ENCODE assay signal across 13 cellular contexts in the genomic region with DNA sequence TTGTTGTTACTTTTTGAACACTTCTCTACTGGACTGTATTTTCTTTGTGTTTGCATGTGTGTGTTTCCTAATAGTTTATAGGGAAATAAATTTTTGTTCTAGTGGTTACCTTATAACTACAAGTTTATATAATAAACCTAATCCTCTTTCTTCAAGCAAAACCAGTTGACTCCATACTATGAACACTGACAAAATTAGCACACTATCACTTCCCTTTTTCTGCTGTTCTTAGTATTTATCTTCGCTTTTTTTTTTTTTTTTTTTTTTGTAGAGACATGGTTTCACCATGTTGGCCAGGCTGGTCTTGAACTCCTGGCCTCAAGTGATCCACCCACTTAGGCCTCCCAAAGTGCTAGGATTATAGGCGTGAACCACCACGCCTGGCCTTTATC. TPM values are rescaled to one million over a fixed set of nuclear protein-coding genes. Genes with fewer than 3 reads are reported as not detected.
A peak's percentile ranks its signal among the peaks of the same experiment; 100 is the strongest.
DNase-seq lines count a peak whose midpoint lies in the region; ATAC-seq, FAIRE-seq and TF ChIP-seq lines count a peak whose summit lies in the region.
"Had no signal": no experiment of that assay in that cellular context is flagged by ENCODE, and none has a peak within 500 bp of the region (broad histone marks: within the 10 kb centered on the region; RNA-seq: fewer than 3 reads in every experiment).

No MANE protein-coding gene starts in this region.

- no TSS peak for BruUV-seq in GM12878 (replicated peaks; lab: Mats Ljungman, UMichigan)

- peaks cover 8% of the 10 kb centered on the region; the same call in 1 of the 2 replicates for H3K9me2 ChIP-seq in GM23338 (ENCODE audit: insufficient read depth)

- H3K4me3 Mint-ChIP-seq in GM23338 = no peak overlapping the region

- peak overlapping the region; percentile 73 for H3K4me2 ChIP-seq in GM12878 (ENCODE audit: control insufficient read depth, insufficient read depth)
- H3K4me2 ChIP-seq in GM23338 = no peak overlapping the region

- in situ Hi-C loops in GM12878 (cut with MboI) = no loop called here

- WGBS in GM12878 (ENCODE audit: insufficient coverage, insufficient replicate concordance, low lambda C conversion rate, missing lambda C conversion rate) = 2% methylated on average over 3 of the region's 3 CpGs
- WGBS in suprapubic skin = 84% methylated on average over 3 of the region's 3 CpGs

- H3K9me3 ChIP-seq in GM12878 (replicated peaks; ENCODE audit: control insufficient read depth, insufficient read depth, low read length) (no peaks in the 10 kb centered on the region), suprapubic skin (no peaks in the 10 kb centered on the region)

- H3K4me1 Mint-ChIP-seq in GM23338 = no peaks in the 10 kb centered on the region

- RAD21 ChIA-PET in GM12878 (lab: Charles Lee; ENCODE audit: unreplicated experiment) = interaction anchor here (1.0 to 1.9 kb wide), 4 partner anchors 22 to 162 kb away, joined by 3 to 12 read pairs (median 8); a partner anchor contains a TSS

- peaks cover 0 to 7% of the 10 kb centered on the region in 2 donors for H3K36me3 Mint-ChIP-seq in activated naive CD4-positive, alpha-beta T cell treated with anti-CD3 and anti-CD28 coated beads, Interleukin-2, amount 50 U/mL, for 72 hours
- H3K36me3 Mint-ChIP-seq in GM23338 (ENCODE audit: low read depth) = no peaks in the 10 kb centered on the region

- no peak for TF ChIP-seq RAD21 in GM12878 (IDR thresholded peaks at IDR 0.05; ENCODE audit: insufficient read depth, low read depth, low read length)

- H3K27ac ChIP-seq in GM12878 (ENCODE audit: control insufficient read depth, insufficient read depth) (peak overlapping the region; percentile 71), suprapubic skin (peak overlapping the region; percentile 86), GM23338 (ENCODE audit: low read depth) (no peak overlapping the region)

- peaks cover 0 to 12% of the 10 kb centered on the region in 2 donors for H3K9me3 Mint-ChIP-seq in activated naive CD4-positive, alpha-beta T cell treated with anti-CD3 and anti-CD28 coated beads, Interleukin-2, amount 50 U/mL, for 72 hours
- no peaks in the 10 kb centered on the region for H3K9me3 Mint-ChIP-seq in GM23338

- TF ChIP-seq POLR2A in GM12878 (IDR thresholded peaks at IDR 0.05; ENCODE audit: low read depth, low read length) (no peak), suprapubic skin (IDR thresholded peaks at IDR 0.05) (no peak)

- H3K79me2 ChIP-seq in GM12878 (ENCODE audit: control insufficient read depth, insufficient read depth, low read length) (no peaks in the 10 kb centered on the region), GM23338 (replicated peaks; ENCODE audit: insufficient read depth) (no peaks in the 10 kb centered on the region)

- TF ChIP-seq CTCF in GM12878 (IDR thresholded peaks at IDR 0.05 in 2 of 3, conservative IDR thresholded peaks at IDR 0.05 in 1 of 3; ENCODE audit: control insufficient read depth in 2 of 3, extremely low read depth in 1 of 3, insufficient read depth in 1 of 3, low read depth in 3 of 3, low read length in 3 of 3) = no peak
- TF ChIP-seq CTCF in suprapubic skin (IDR thresholded peaks at IDR 0.05) = no peak
- TF ChIP-seq CTCF in GM23338 (conservative IDR thresholded peaks at IDR 0.05; ENCODE audit: low read depth in 2 of 2) = no peak

- no peak for DNase-seq in activated naive CD4-positive, alpha-beta T cell treated with anti-CD3 and anti-CD28 coated beads, Interleukin-2, amount 50 U/mL, for 72 hours (ENCODE audit: low spot score in 2 of 2)
- DNase-seq in activated naive CD4-positive, alpha-beta T cell treated with Interleukin-2 at 50 U/mL for 16 hours = no peak
- DNase-seq in GM12878 (ENCODE audit: low read depth, low spot score) (peak; percentile 40), suprapubic skin (ENCODE audit: low spot score in 2 of 2) (no peak), GOT3 (lab: John Stamatoyannopoulos, UW) (no peak), NCI-H510A (lab: John Stamatoyannopoulos, UW) (no peak), GM23338 (ENCODE audit: low spot score) (no peak)
- DNase-seq: activated T-cell treated with anti-CD3 and anti-CD28 coated beads, Interleukin-2, amount 50 U/mL, for 1 hour; NCI-H345 had no signal

- no peaks in the 10 kb centered on the region for H4K20me1 ChIP-seq in GM12878 (ENCODE audit: control insufficient read depth, insufficient read depth)
- no peaks in the 10 kb centered on the region for H4K20me1 ChIP-seq in GM23338 (replicated peaks; ENCODE audit: insufficient read depth)

- H3K36me3 ChIP-seq in GM12878 (ENCODE audit: control insufficient read depth in 2 of 2, insufficient read depth in 2 of 2, low read length in 1 of 2) (no peaks in the 10 kb centered on the region), suprapubic skin (no peaks in the 10 kb centered on the region), GM23338 (ENCODE audit: insufficient read depth) (no peaks in the 10 kb centered on the region)

- H3K4me3 ChIP-seq in GM12878 (no peak overlapping the region), suprapubic skin (no peak overlapping the region), GM23338 (no peak overlapping the region)

- 0 out of 2 replicates have a peak overlapping the region, but pooled peaks have one; percentile 5 for H3K9ac ChIP-seq in GM12878 (ENCODE audit: control insufficient read depth, insufficient read depth, low read length)

- TF ChIP-seq EP300 in GM12878 (IDR thresholded peaks at IDR 0.05; ENCODE audit: borderline replicate concordance in 1 of 2, control insufficient read depth in 1 of 2, low read depth in 2 of 2, low read length in 2 of 2) (0 out of 4 replicates have a peak, but pooled peaks of 1 of the 2 experiments have one; percentile 13), suprapubic skin (IDR thresholded peaks at IDR 0.05) (no peak)

- CTCF ChIA-PET in GM12878 (lab: Yijun Ruan, JAX) = interaction anchor here (0.9 to 1.5 kb wide), 4 partner anchors 25 to 248 kb away, joined by 3 to 5 read pairs (median 4); a partner anchor contains a TSS

- intact Hi-C loops in GM12878 (cut with micrococcal nuclease; ENCODE audit: unreplicated experiment) = loop anchor here (1.0 to 2.0 kb wide), 2 partner anchors 23 to 31 kb away; a partner anchor contains a TSS

- peak overlapping the region; percentile 66; the same call in 1 of the 2 replicates for H2AFZ ChIP-seq in GM12878 (ENCODE audit: control insufficient read depth, low read depth, low read length)
- H2AFZ ChIP-seq in GM23338 = no peak overlapping the region; the same call in 1 of the 2 replicates

- SMC1A ChIA-PET in GM12878 (lab: Charles Lee; ENCODE audit: uncharacterized antibody, unreplicated experiment) = interaction anchor here (0.9 to 1.7 kb wide), 5 partner anchors 18 to 276 kb away, joined by 3 to 17 read pairs (median 4); no protein-coding TSS in a partner anchor

- H3K27me3 ChIP-seq in GM12878 (replicated peaks in 1 of 2; ENCODE audit: control insufficient read depth in 2 of 2, insufficient read depth in 2 of 2, low read length in 1 of 2) (no peaks in the 10 kb centered on the region), suprapubic skin (no peaks in the 10 kb centered on the region), GM23338 (ENCODE audit: insufficient read depth) (no peaks in the 10 kb centered on the region)

- peak overlapping the region; percentile 77 to 78 for H3K27ac Mint-ChIP-seq in activated naive CD4-positive, alpha-beta T cell treated with anti-CD3 and anti-CD28 coated beads, Interleukin-2, amount 50 U/mL, for 72 hours
- no peak overlapping the region for H3K27ac Mint-ChIP-seq in GM23338
- H3K27ac Mint-ChIP-seq: progenitor cell of endocrine pancreas had no signal

- no peaks in the 10 kb centered on the region for H3K27me3 Mint-ChIP-seq in GM23338 (ENCODE audit: insufficient read depth, low read depth, poor library complexity)
- H3K27me3 Mint-ChIP-seq: progenitor cell of endocrine pancreas had no signal

- no peak for FAIRE-seq in GM12878 (lab: Jason Lieb, UNC)

- H3K4me1 ChIP-seq in GM12878 (ENCODE audit: control insufficient read depth, insufficient read depth, low read length) (peaks cover 17% of the 10 kb centered on the region), suprapubic skin (peaks cover 16% of the 10 kb centered on the region), GM23338 (ENCODE audit: insufficient read depth) (no peaks in the 10 kb centered on the region)

- POLR2A ChIA-PET in GM12878 (lab: Charles Lee) = interaction anchor here (1.7 kb wide), 1 partner anchor 22 kb away, joined by 17 read pairs; no protein-coding TSS in a partner anchor

- no peak for ATAC-seq in activated naive CD4-positive, alpha-beta T cell treated with anti-CD3 and anti-CD28 coated beads, Interleukin-2, amount 50 U/mL, for 72 hours
- peak; percentile 24 for ATAC-seq in HG03575 (IDR thresholded peaks at IDR 0.05; ENCODE audit: extremely low read depth, insufficient number of reproducible peaks, low FRiP score, unreplicated experiment)
- peak; percentile 80 for ATAC-seq in GM12878
- ATAC-seq in GM23338 = no peak

- H3F3A ChIP-seq in GM23338 (replicated peaks; ENCODE audit: low read depth) = no peaks in the 10 kb centered on the region

RNA-seq across cellular contexts. Expression of a gene that starts 25.0 kb away (rescaled TPM):
- total RNA-seq in activated naive CD4-positive, alpha-beta T cell treated with anti-CD3 and anti-CD28 coated beads, Interleukin-2, amount 50 U/mL, for 72 hours = 100 to 1,000 TPM; 120 to 141 TPM
- 86.5 and 96.5 TPM in 2 replicates for total RNA-seq in GM12878 (2013; cell fraction: nucleolus; rRNA removed)
- 55.6 and 61.5 TPM in 2 replicates for total RNA-seq in GM12878 (2014; rRNA removed)
- 92.2 and 92.7 TPM in 2 replicates for total RNA-seq in GM12878 (2014; rRNA removed; fragmentation: Illumina TruSeq; extraction: Trizol)
- 111 and 113 TPM in 2 replicates for total RNA-seq in GM12878 (2021)
- polyA plus RNA-seq in GM12878 (2011; ENCODE audit: low read depth) = 46.1 TPM
- polyA plus RNA-seq in GM12878 (2011; rRNA removed) = 128 and 158 TPM in 2 replicates
- 53.6 and 63.0 TPM in 2 replicates for polyA plus RNA-seq in GM12878 (2011; cell fraction: cytosol; rRNA removed)
- polyA plus RNA-seq in GM12878 (2011; cell fraction: nucleus; rRNA removed) = 81.7 and 136 TPM in 2 replicates
- polyA plus RNA-seq in GM12878 (2012) = 85.1 and 101 TPM in 2 replicates
- 125 and 161 TPM in 2 replicates for polyA plus RNA-seq in GM12878 (2014; fragmentation: Illumina TruSeq; extraction: Trizol)
- polyA plus RNA-seq in GM12878 (2014; fragmentation: Nextera tagmentation; extraction: Ambion mirVana) = 100 to 1,000 TPM; 196 to 565 TPM
- 66.8 and 73.9 TPM in 2 replicates for polyA plus RNA-seq in GM12878 (2014; rRNA removed)
- polyA plus RNA-seq in GM12878 (2016; fragmentation: Nextera tagmentation; extraction: Ambion mirVana) = 100 to 1,000 TPM; 290 to 309 TPM
- 89.7 and 107 TPM in 2 replicates for polyA minus RNA-seq in GM12878 (2011; rRNA and poly(A)+ RNA removed)
- 42.2 and 63.3 TPM in 2 replicates for polyA minus RNA-seq in GM12878 (2011; cell fraction: cytosol; rRNA and poly(A)+ RNA removed)
- polyA minus RNA-seq in GM12878 (2011; cell fraction: nucleus; rRNA and poly(A)+ RNA removed) = 36.1 and 50.7 TPM in 2 replicates
- 10 to 100 TPM; 36.5 to 69.2 (median 55.5) TPM for total RNA-seq in suprapubic skin
- total RNA-seq in GM23338 (2014; rRNA removed; shearing (Covaris generic)) = 78.4 and 79.9 TPM in 2 replicates
- polyA plus RNA-seq in GM23338 (2016; fragmentation: Nextera tagmentation; extraction: Ambion mirVana) = 63.1 and 66.7 TPM in 2 replicates

RNA-seq across cellular contexts. Expression of a gene that starts 30.8 kb away (rescaled TPM):
- total RNA-seq in activated naive CD4-positive, alpha-beta T cell treated with anti-CD3 and anti-CD28 coated beads, Interleukin-2, amount 50 U/mL, for 72 hours = 100 to 1,000 TPM in 1 of 2 donors, 10 to 100 TPM in 1; 68.7 to 109 TPM
- 99.9 and 117 TPM in 2 replicates for total RNA-seq in GM12878 (2013; cell fraction: nucleolus; rRNA removed)
- 53.0 and 57.5 TPM in 2 replicates for total RNA-seq in GM12878 (2014; rRNA removed)
- total RNA-seq in GM12878 (2014; rRNA removed; fragmentation: Illumina TruSeq; extraction: Trizol) = 77.9 and 80.3 TPM in 2 replicates
- 50.0 and 51.9 TPM in 2 replicates for total RNA-seq in GM12878 (2021)
- 22.9 TPM for polyA plus RNA-seq in GM12878 (2011; ENCODE audit: low read depth)
- 125 and 181 TPM in 2 replicates for polyA plus RNA-seq in GM12878 (2011; rRNA removed)
- 63.4 and 65.2 TPM in 2 replicates for polyA plus RNA-seq in GM12878 (2011; cell fraction: cytosol; rRNA removed)
- polyA plus RNA-seq in GM12878 (2011; cell fraction: nucleus; rRNA removed) = 59.5 and 73.5 TPM in 2 replicates
- 35.0 and 36.3 TPM in 2 replicates for polyA plus RNA-seq in GM12878 (2012)
- polyA plus RNA-seq in GM12878 (2014; fragmentation: Illumina TruSeq; extraction: Trizol) = 84.5 and 107 TPM in 2 replicates
- polyA plus RNA-seq in GM12878 (2014; fragmentation: Nextera tagmentation; extraction: Ambion mirVana) = 100 to 1,000 TPM; 146 to 153 TPM
- polyA plus RNA-seq in GM12878 (2014; rRNA removed) = 51.3 and 70.6 TPM in 2 replicates
- polyA plus RNA-seq in GM12878 (2016; fragmentation: Nextera tagmentation; extraction: Ambion mirVana) = 100 to 1,000 TPM; 140 to 141 TPM
- 38.8 and 47.4 TPM in 2 replicates for polyA minus RNA-seq in GM12878 (2011; rRNA and poly(A)+ RNA removed)
- polyA minus RNA-seq in GM12878 (2011; cell fraction: cytosol; rRNA and poly(A)+ RNA removed) = 27.7 and 29.7 TPM in 2 replicates
- 48.4 and 93.3 TPM in 2 replicates for polyA minus RNA-seq in GM12878 (2011; cell fraction: nucleus; rRNA and poly(A)+ RNA removed)
- 10 to 100 TPM; 49.6 to 89.6 (median 70.5) TPM for total RNA-seq in suprapubic skin
- total RNA-seq in GM23338 (2014; rRNA removed; shearing (Covaris generic)) = 88.2 and 89.1 TPM in 2 replicates
- 183 and 202 TPM in 2 replicates for polyA plus RNA-seq in GM23338 (2016; fragmentation: Nextera tagmentation; extraction: Ambion mirVana)

RNA-seq across cellular contexts. Expression of a gene that starts 54.8 kb away (rescaled TPM):
- total RNA-seq in activated naive CD4-positive, alpha-beta T cell treated with anti-CD3 and anti-CD28 coated beads, Interleukin-2, amount 50 U/mL, for 72 hours = under 1 TPM in 1 of 2 donors, not detected in 1; 0.31 TPM
- total RNA-seq in GM12878 (2013; cell fraction: nucleolus; rRNA removed) = not detected in 2 replicates
- total RNA-seq in GM12878 (2014; rRNA removed) (not detected in 2 replicates), GM12878 (2014; rRNA removed; fragmentation: Illumina TruSeq; extraction: Trizol) (not detected in 2 replicates), GM12878 (2021) (0.35 TPM in 1 of 2 replicates, not detected in the other), suprapubic skin (not detected)
- polyA plus RNA-seq in GM12878 (2011; ENCODE audit: low read depth) = not detected
- polyA plus RNA-seq in GM12878 (2011; rRNA removed) (not detected in 2 replicates), GM12878 (2014; fragmentation: Illumina TruSeq; extraction: Trizol) (not detected in 2 replicates), GM12878 (2014; fragmentation: Nextera tagmentation; extraction: Ambion mirVana) (under 1 TPM in 1 of 2 experiments, not detected in 1; 0.18 TPM), GM12878 (2014; rRNA removed) (0.46 TPM in 1 of 2 replicates, not detected in the other), GM12878 (2016; fragmentation: Nextera tagmentation; extraction: Ambion mirVana) (not detected), GM23338 (2016; fragmentation: Nextera tagmentation; extraction: Ambion mirVana) (not detected in 2 replicates)
- not detected in 2 replicates for polyA plus RNA-seq in GM12878 (2011; cell fraction: cytosol; rRNA removed)
- not detected in 2 replicates for polyA plus RNA-seq in GM12878 (2011; cell fraction: nucleus; rRNA removed)
- not detected in 2 replicates for polyA plus RNA-seq in GM12878 (2012)
- polyA minus RNA-seq in GM12878 (2011; rRNA and poly(A)+ RNA removed) = 0.36 TPM in 1 of 2 replicates, not detected in the other
- not detected in 2 replicates for polyA minus RNA-seq in GM12878 (2011; cell fraction: cytosol; rRNA and poly(A)+ RNA removed)
- polyA minus RNA-seq in GM12878 (2011; cell fraction: nucleus; rRNA and poly(A)+ RNA removed) = not detected in 2 replicates
- total RNA-seq in GM23338 (2014; rRNA removed; shearing (Covaris generic)) = not detected in 2 replicates
- total RNA-seq: glomerular endothelial cell, progenitor cell of endocrine pancreas had no signal
- polyA plus RNA-seq: BJ had no signal

Comparison
In these comparisons a context has a peak if more than half of its experiments do, and no peak if none do; other contexts are left out.
1. ATAC-seq: peak in HG03575 (single experiment) and GM12878 (single experiment); none in activated naive CD4-positive, alpha-beta T cell treated with anti-CD3 and anti-CD28 coated beads, Interleukin-2, amount 50 U/mL, for 72 hours (0 of 2) and GM23338 (single experiment).